In genomic region chr18:9404565-9405060, GRCh38 we compare ENCODE assay signal across 10 cellular contexts.
A peak's percentile ranks its signal among the peaks of the same experiment; 100 is the strongest.
DNase-seq lines count a peak whose midpoint lies in the region; FAIRE-seq and TF ChIP-seq lines count a peak whose summit lies in the region.
"Had no signal": no experiment of that assay in that cellular context is flagged by ENCODE, and none has a peak within 500 bp of the region (broad histone marks: within the 10 kb centered on the region; RNA-seq: fewer than 3 reads in every experiment).

No MANE protein-coding gene starts in this region.

- DNase-seq in stimulated activated CD4-positive, alpha-beta T cell treated with anti-CD3 and anti-CD28 coated beads, Interleukin-12 subunit alpha, Interleukin-12 subunit beta, amount 100 ng/mL, for 4 hours, result peak; percentile 21
- no peak for DNase-seq in stimulated activated CD4-positive, alpha-beta T cell treated with anti-CD3 and anti-CD28 coated beads, Interleukin-4, amount 100 ng/mL, for 24 hours
- DNase-seq in T-helper 2 cell treated with Interferon-gamma antibody and Interleukin-4, amounts not matched to agents 5 μg/mL and 100 μg/mL, for 36 hours (ENCODE audit: low spot score), result no peak
- DNase-seq in left ventricle myocardium inferior, result no peak
- peak; percentile 92 for DNase-seq in urothelium cell line (ENCODE audit: low spot score)
- DNase-seq in NCI-H82 treated with DMSO at 0.1 percent for 48 hours (lab: John Stamatoyannopoulos, UW; ENCODE audit: unreplicated experiment), result no peak
- no peak for DNase-seq in colonic mucosa
- no peak for DNase-seq in G401 (ENCODE audit: low spot score)
- DNase-seq: dorsolateral prefrontal cortex had no signal

- H3K4me1 Mint-ChIP-seq in T-helper 2 cell treated with Interferon-gamma antibody and Interleukin-4, amounts not matched to agents 5 μg/mL and 100 μg/mL, for 36 hours (ENCODE audit: low read depth), result peaks cover 9% of the 10 kb centered on the region

- H3K27ac Mint-ChIP-seq in T-helper 2 cell treated with Interferon-gamma antibody and Interleukin-4, amounts not matched to agents 5 μg/mL and 100 μg/mL, for 36 hours, result no peak overlapping the region

- FAIRE-seq in urothelium cell line (lab: Jason Lieb, UNC), result peak; percentile 95

- peaks cover 7% of the 10 kb centered on the region for H3K27me3 Mint-ChIP-seq in T-helper 2 cell treated with Interferon-gamma antibody and Interleukin-4, amounts not matched to agents 5 μg/mL and 100 μg/mL, for 36 hours (ENCODE audit: low read depth)

- peaks cover 3% of the 10 kb centered on the region for H3K9me3 ChIP-seq in left ventricle myocardium inferior (replicated peaks)
- no peaks in the 10 kb centered on the region for H3K9me3 ChIP-seq in colonic mucosa

- peak overlapping the region; percentile 38 for H3K4me3 ChIP-seq in left ventricle myocardium inferior
- no peak overlapping the region for H3K4me3 ChIP-seq in colonic mucosa
- H3K4me3 ChIP-seq: BLaER1 treated with 17β-estradiol and CSF1 and Interleukin-3, amounts not matched to agents 10 nM and 100 nM; dorsolateral prefrontal cortex had no signal

- in situ Hi-C loops in G401 (cut with HindIII; ENCODE audit: low sequenced_read_pairs), result no loop called here

- no peak for TF ChIP-seq CTCF in left ventricle myocardium inferior (IDR thresholded peaks at IDR 0.05; ENCODE audit: borderline replicate concordance)
- no peak for TF ChIP-seq CTCF in colonic mucosa (IDR thresholded peaks at IDR 0.05)

- H3K4me3 Mint-ChIP-seq in T-helper 2 cell treated with Interferon-gamma antibody and Interleukin-4, amounts not matched to agents 5 μg/mL and 100 μg/mL, for 36 hours, result peak overlapping the region; percentile 36

- H3K27me3 ChIP-seq in left ventricle myocardium inferior (ENCODE audit: low read depth) (no peaks in the 10 kb centered on the region), colonic mucosa (no peaks in the 10 kb centered on the region)
- H3K27me3 ChIP-seq: BLaER1 treated with 17β-estradiol and CSF1 and Interleukin-3, amounts not matched to agents 10 nM and 100 nM; dorsolateral prefrontal cortex had no signal

- no peaks in the 10 kb centered on the region for H3K9me3 Mint-ChIP-seq in T-helper 2 cell treated with Interferon-gamma antibody and Interleukin-4, amounts not matched to agents 5 μg/mL and 100 μg/mL, for 36 hours

- no peaks in the 10 kb centered on the region for H3K36me3 ChIP-seq in left ventricle myocardium inferior
- no peaks in the 10 kb centered on the region for H3K36me3 ChIP-seq in colonic mucosa

- H3K4me1 ChIP-seq in left ventricle myocardium inferior (no peaks in the 10 kb centered on the region), colonic mucosa (no peaks in the 10 kb centered on the region)
- H3K4me1 ChIP-seq: BLaER1 treated with 17β-estradiol and CSF1 and Interleukin-3, amounts not matched to agents 10 nM and 100 nM had no signal

- H3K27ac ChIP-seq in left ventricle myocardium inferior (replicated peaks), result peak overlapping the region; percentile 31
- no peak overlapping the region for H3K27ac ChIP-seq in colonic mucosa
- H3K27ac ChIP-seq: BLaER1 treated with 17β-estradiol and CSF1 and Interleukin-3, amounts not matched to agents 10 nM and 100 nM; dorsolateral prefrontal cortex had no signal

- intact Hi-C loops in left ventricle myocardium inferior (cut with micrococcal nuclease) (no loop called here), colonic mucosa (cut with DNase I) (no loop called here)

- H3K9ac ChIP-seq in colonic mucosa (ENCODE audit: low read depth in 2 of 2, low read length in 2 of 2), result no peak overlapping the region
- H3K9ac ChIP-seq: BLaER1 treated with 17β-estradiol and CSF1 and Interleukin-3, amounts not matched to agents 10 nM and 100 nM had no signal

- H3K36me3 Mint-ChIP-seq in T-helper 2 cell treated with Interferon-gamma antibody and Interleukin-4, amounts not matched to agents 5 μg/mL and 100 μg/mL, for 36 hours (ENCODE audit: low read depth), result no peaks in the 10 kb centered on the region

Comparison
In these comparisons a context has a peak if more than half of its experiments do, and no peak if none do; other contexts are left out.
1. DNase-seq: peak in stimulated activated CD4-positive, alpha-beta T cell treated with anti-CD3 and anti-CD28 coated beads, Interleukin-12 subunit alpha, Interleukin-12 subunit beta, amount 100 ng/mL, for 4 hours (single experiment) and urothelium cell line (single experiment); none in stimulated activated CD4-positive, alpha-beta T cell treated with anti-CD3 and anti-CD28 coated beads, Interleukin-4, amount 100 ng/mL, for 24 hours (single experiment), T-helper 2 cell treated with Interferon-gamma antibody and Interleukin-4, amounts not matched to agents 5 μg/mL and 100 μg/mL, for 36 hours (single experiment), left ventricle myocardium inferior (single experiment), NCI-H82 treated with DMSO at 0.1 percent for 48 hours (single experiment), colonic mucosa (single experiment) and G401 (single experiment).